ENCODE assay signal across 8 cellular contexts in the genomic region with DNA sequence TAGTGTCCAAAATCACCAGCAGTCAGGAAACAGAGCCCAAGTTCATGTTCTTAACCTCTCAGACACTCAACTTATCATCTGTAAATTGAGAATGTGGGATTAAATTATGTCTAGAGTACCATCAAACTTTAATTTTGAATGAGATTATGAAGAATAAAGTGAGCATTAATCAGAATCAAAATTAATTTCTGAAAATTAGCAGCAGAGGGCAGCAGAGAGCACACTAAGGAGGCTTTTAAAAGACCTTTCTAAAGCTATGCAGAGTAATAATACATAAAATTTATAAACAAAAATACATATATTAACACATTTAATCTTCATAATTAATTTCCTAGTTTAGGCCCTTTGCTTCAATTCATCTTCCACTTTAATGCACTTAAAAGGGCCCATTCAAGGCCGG. TPM values are rescaled to one million over a fixed set of nuclear protein-coding genes. Genes with fewer than 3 reads are reported as not detected.
A peak's percentile ranks its signal among the peaks of the same experiment; 100 is the strongest.
DNase-seq lines count a peak whose midpoint lies in the region; ATAC-seq and TF ChIP-seq lines count a peak whose summit lies in the region.

No MANE protein-coding gene starts in this region.

- WGBS in gastroesophageal sphincter (ENCODE audit: low coverage in 1 of 2), 2 donors: 80% methylated on average over 1 of the region's 1 CpG; no CpG with 5 or more reads in 1 of the 2 donors
- 75 to 100% methylated on average over 1 of the region's 1 CpG for WGBS in aorta, 2 donors

- H3K4me3 ChIP-seq in cardiac muscle cell: no peak overlapping the region
- H3K4me3 ChIP-seq in gastroesophageal sphincter: no peak overlapping the region
- H3K4me3 ChIP-seq in upper lobe of right lung: no peak overlapping the region
- H3K4me3 ChIP-seq in aorta (ENCODE audit: low read length in 2 of 2): no peak overlapping the region

- peak; percentile 37 for TF ChIP-seq CTCF in cardiac muscle cell (IDR thresholded peaks at IDR 0.05; ENCODE audit: low read depth, low read length)
- peak in 3 of 4 experiments; percentile 16 to 57 (median 26) for TF ChIP-seq CTCF in gastroesophageal sphincter (IDR thresholded peaks at IDR 0.05)
- TF ChIP-seq CTCF in upper lobe of right lung (IDR thresholded peaks at IDR 0.05): peak; percentile 53

- TF ChIP-seq EP300 in gastroesophageal sphincter (IDR thresholded peaks at IDR 0.05): no peak

- no peak for TF ChIP-seq POLR2A in gastroesophageal sphincter (IDR thresholded peaks at IDR 0.05)

- DNase-seq in cardiac muscle cell (ENCODE audit: low read depth in 1 of 2, low spot score in 1 of 2): peak; percentile 32 to 49
- no peak for DNase-seq in cardiac septum (ENCODE audit: low spot score)
- peak; percentile 15 for DNase-seq in RPMI7951 (ENCODE audit: low read depth)
- no peak for DNase-seq in upper lobe of right lung
- DNase-seq in aorta: no peak
- no peak for DNase-seq in SHP77 treated with DMSO at 0.1 percent for 48 hours (lab: John Stamatoyannopoulos, UW)
- no peak for DNase-seq in amygdala (lab: John Stamatoyannopoulos, UW)

- H3K4me1 ChIP-seq in cardiac muscle cell (ENCODE audit: low read depth) (no peaks in the 10 kb centered on the region), gastroesophageal sphincter (no peaks in the 10 kb centered on the region), upper lobe of right lung (no peaks in the 10 kb centered on the region), aorta (ENCODE audit: control insufficient read depth in 1 of 2, insufficient read depth in 2 of 2, low read length in 2 of 2) (no peaks in the 10 kb centered on the region)

- ATAC-seq in gastroesophageal sphincter (no peak), upper lobe of right lung (peak; percentile 47), aorta (ENCODE audit: low FRiP score) (no peak)

- H3K27me3 ChIP-seq in cardiac muscle cell (no peaks in the 10 kb centered on the region), gastroesophageal sphincter (no peaks in the 10 kb centered on the region), upper lobe of right lung (no peaks in the 10 kb centered on the region), aorta (ENCODE audit: control insufficient read depth in 1 of 2, insufficient read depth in 2 of 2, low read length in 1 of 2) (no peaks in the 10 kb centered on the region)

- intact Hi-C loops in cardiac septum (cut with DNase I): loop anchor here (5.0 kb wide), 1 partner anchor 142 kb away; no protein-coding TSS in a partner anchor
- intact Hi-C loops in upper lobe of right lung (cut with DNase I): no loop called here
- intact Hi-C loops in aorta (cut with DNase I): loop anchor here in 1 of 2 donors (5.0 kb wide), 1 partner anchor 142 kb away; no protein-coding TSS in a partner anchor

- H3K36me3 ChIP-seq in cardiac muscle cell (no peaks in the 10 kb centered on the region), gastroesophageal sphincter (no peaks in the 10 kb centered on the region), upper lobe of right lung (no peaks in the 10 kb centered on the region), aorta (ENCODE audit: control insufficient read depth in 1 of 2, insufficient read depth in 2 of 2, low read length in 1 of 2) (no peaks in the 10 kb centered on the region)

- H3K9me3 ChIP-seq in cardiac muscle cell (ENCODE audit: low read depth) (no peaks in the 10 kb centered on the region), gastroesophageal sphincter (no peaks in the 10 kb centered on the region), upper lobe of right lung (no peaks in the 10 kb centered on the region), aorta (ENCODE audit: control insufficient read depth, low read length) (no peaks in the 10 kb centered on the region)

- H3K27ac ChIP-seq in cardiac muscle cell: no peak overlapping the region
- no peak overlapping the region for H3K27ac ChIP-seq in gastroesophageal sphincter
- H3K27ac ChIP-seq in upper lobe of right lung: no peak overlapping the region
- no peak overlapping the region for H3K27ac ChIP-seq in aorta (ENCODE audit: low read depth in 1 of 2, low read length in 2 of 2)

RNA-seq across cellular contexts. Expression of a gene that starts 7.1 kb away (rescaled TPM):
- total RNA-seq in cardiac muscle cell: not detected in 2 replicates
- polyA plus RNA-seq in cardiac muscle cell: not detected in 2 replicates
- total RNA-seq in cardiac septum: 0.22 TPM
- not detected in 2 replicates for total RNA-seq in RPMI7951 (2014; rRNA removed; shearing (Covaris generic))
- total RNA-seq in gastroesophageal sphincter: 1 to 10 TPM in 2 of 4 donors, under 1 TPM in 1, not detected in 1; 0.46 to 2.0 (median 1.1) TPM
- total RNA-seq in upper lobe of right lung: 4.0 TPM
- 1 to 10 TPM; 3.2 to 4.4 TPM for total RNA-seq in aorta
- 1 to 10 TPM in 1 of 2 donors, under 1 TPM in 1; 0.46 to 4.5 TPM for polyA plus RNA-seq in aorta

Comparison
In these comparisons a context has a peak if more than half of its experiments do, and no peak if none do; other contexts are left out.
1. DNase-seq: peak in cardiac muscle cell (2 of 2) and RPMI7951 (single experiment); none in cardiac septum (single experiment), upper lobe of right lung (single experiment), aorta (0 of 2), SHP77 treated with DMSO at 0.1 percent for 48 hours (single experiment) and amygdala (0 of 56).
2. Peak in every context shown above with its lines, with median percentiles within 50 percentile points of each other: CTCF ChIP-seq.